8 cellular contexts compared by ENCODE assay signal in the genomic region with DNA sequence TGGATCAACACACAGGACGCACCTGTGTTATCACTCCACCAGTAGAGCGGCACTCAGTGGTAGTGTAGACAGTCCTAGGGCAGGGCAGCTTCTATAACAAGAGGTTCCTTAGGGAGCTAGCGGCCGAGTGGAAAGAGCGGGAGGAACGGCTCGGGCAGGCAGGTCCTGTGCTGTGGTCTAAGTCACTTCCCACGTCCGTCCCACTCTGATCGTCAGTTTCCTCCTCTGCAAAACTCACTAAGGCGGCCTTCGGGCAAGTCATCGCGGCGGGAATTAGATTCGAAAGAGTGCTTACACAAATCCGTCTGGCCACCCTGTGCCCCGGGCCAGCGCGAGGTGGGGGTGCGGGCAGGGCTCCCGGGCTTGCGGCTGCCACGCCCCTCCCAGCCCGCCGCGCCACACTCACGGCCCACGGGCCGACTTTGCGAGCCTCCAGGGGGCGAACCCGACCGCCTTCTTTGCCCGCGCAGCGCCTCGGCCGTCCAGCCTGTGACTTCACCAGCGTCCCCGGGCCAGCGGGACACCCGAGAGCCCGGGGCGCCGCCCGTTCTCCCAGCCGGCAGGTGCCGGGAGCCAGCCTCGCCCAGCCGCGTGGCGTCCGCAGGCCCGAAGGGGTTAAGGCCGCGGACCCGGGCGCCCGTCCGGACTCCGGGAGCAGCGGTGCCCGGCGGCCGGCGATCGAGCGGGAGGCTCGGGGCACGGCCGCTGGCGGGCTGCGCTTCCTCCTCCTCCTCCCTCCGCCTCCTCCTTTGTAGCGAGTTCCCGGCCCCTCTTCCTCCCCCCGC. TPM values are rescaled to one million over a fixed set of nuclear protein-coding genes. Genes with fewer than 3 reads are reported as not detected.
DNase-seq lines count a peak whose midpoint lies in the region; ATAC-seq and TF ChIP-seq lines count a peak whose summit lies in the region.

No MANE protein-coding gene starts in this region.

- no peaks in the 10 kb centered on the region for H3K27me3 ChIP-seq in Karpas-422 (ENCODE audit: low read length)
- H3K27me3 ChIP-seq in right lobe of liver = peaks cover 0 to 11% of the 10 kb centered on the region in 2 donors

- no peaks in the 10 kb centered on the region for H3K36me3 ChIP-seq in Karpas-422 (ENCODE audit: insufficient read depth, low read length)
- H3K36me3 ChIP-seq in right lobe of liver = no peaks in the 10 kb centered on the region

- peak; percentile 54 for ATAC-seq in activated CD4-positive, alpha-beta T cell treated with anti-CD3 and anti-CD28 coated beads for 36 hours
- ATAC-seq in effector memory CD8-positive, alpha-beta T cell (replicated peaks) = peak; percentile 43
- ATAC-seq in right lobe of liver (peak; percentile 63 to 71 (median 70)), GM21737 (IDR thresholded peaks at IDR 0.05; ENCODE audit: unreplicated experiment) (no peak)

- H3K4me1 ChIP-seq in Karpas-422 (ENCODE audit: low read length) (peaks cover 77% of the 10 kb centered on the region), right lobe of liver (peaks cover 0 to 9% (median 0%) of the 10 kb centered on the region in 4 donors)

- BruUV-seq in Calu3 (replicated peaks; lab: Mats Ljungman, UMichigan) = no TSS peak

- peaks cover 79% of the 10 kb centered on the region for H3K27me3 Mint-ChIP-seq in Calu3 (ENCODE audit: unreplicated experiment)
- H3K27me3 Mint-ChIP-seq in activated CD4-positive, alpha-beta T cell treated with anti-CD3 and anti-CD28 coated beads for 36 hours = peaks cover 42% of the 10 kb centered on the region
- peaks cover 70 to 91% of the 10 kb centered on the region in 2 donors for H3K27me3 Mint-ChIP-seq in effector memory CD8-positive, alpha-beta T cell

- peaks cover 14% of the 10 kb centered on the region for H3K4me1 Mint-ChIP-seq in Calu3 (ENCODE audit: low read depth, unreplicated experiment)
- H3K4me1 Mint-ChIP-seq in activated CD4-positive, alpha-beta T cell treated with anti-CD3 and anti-CD28 coated beads for 36 hours = peaks cover 6% of the 10 kb centered on the region
- peaks cover 6 to 10% of the 10 kb centered on the region in 2 donors for H3K4me1 Mint-ChIP-seq in effector memory CD8-positive, alpha-beta T cell (ENCODE audit: low read depth in 2 of 2)

- WGBS in right lobe of liver (ENCODE audit: insufficient coverage, low coverage, low lambda C conversion rate, missing lambda C conversion rate) = 3% methylated on average over 13 of the region's 78 CpGs

- no peak overlapping the region for H3K9ac ChIP-seq in Karpas-422 (ENCODE audit: low read length)

- no peaks in the 10 kb centered on the region for H3K9me3 Mint-ChIP-seq in Calu3 (ENCODE audit: low read depth, unreplicated experiment)
- H3K9me3 Mint-ChIP-seq in activated CD4-positive, alpha-beta T cell treated with anti-CD3 and anti-CD28 coated beads for 36 hours (ENCODE audit: low read depth) = no peaks in the 10 kb centered on the region
- H3K9me3 Mint-ChIP-seq in effector memory CD8-positive, alpha-beta T cell = no peaks in the 10 kb centered on the region

- H3K36me3 Mint-ChIP-seq in Calu3 (ENCODE audit: insufficient read depth, unreplicated experiment) = peaks cover 15% of the 10 kb centered on the region
- no peaks in the 10 kb centered on the region for H3K36me3 Mint-ChIP-seq in activated CD4-positive, alpha-beta T cell treated with anti-CD3 and anti-CD28 coated beads for 36 hours (ENCODE audit: low read depth)
- H3K36me3 Mint-ChIP-seq in effector memory CD8-positive, alpha-beta T cell (ENCODE audit: insufficient read depth) = peaks cover 3% of the 10 kb centered on the region

- TF ChIP-seq POLR2A in right lobe of liver (IDR thresholded peaks at IDR 0.05) = no peak

- TF ChIP-seq CTCF in Calu3 (IDR thresholded peaks at IDR 0.05; ENCODE audit: unreplicated experiment) = no peak
- TF ChIP-seq CTCF in right lobe of liver (IDR thresholded peaks at IDR 0.05) = peak; percentile 8 to 40 (median 21)

- no peak overlapping the region for H2AFZ ChIP-seq in Karpas-422 (ENCODE audit: low read length)

- H3K9me2 ChIP-seq in Karpas-422 (replicated peaks; ENCODE audit: insufficient read depth, low read length) = no peaks in the 10 kb centered on the region

- POLR2A ChIA-PET in activated CD4-positive, alpha-beta T cell treated with anti-CD3 and anti-CD28 coated beads for 36 hours (lab: Charles Lee) = no interaction called here

- H4K20me1 ChIP-seq in Karpas-422 (ENCODE audit: insufficient read depth, low read depth, low read length) = no peaks in the 10 kb centered on the region

- H3K79me2 ChIP-seq in Karpas-422 (ENCODE audit: low read length) = no peaks in the 10 kb centered on the region

- intact Hi-C loops in Calu3 (cut with micrococcal nuclease; ENCODE audit: unreplicated experiment) (no loop called here), right lobe of liver (cut with DNase I) (no loop called here)
- intact Hi-C loops in activated CD4-positive, alpha-beta T cell treated with anti-CD3 and anti-CD28 coated beads for 36 hours (cut with DNase I, micrococcal nuclease) = no loop called here

- no peak overlapping the region for H3K27ac ChIP-seq in Karpas-422 (ENCODE audit: low read length)
- H3K27ac ChIP-seq in right lobe of liver = no peak overlapping the region

- peak overlapping the region; percentile 72 for H3K4me3 Mint-ChIP-seq in Calu3 (ENCODE audit: low read depth, unreplicated experiment)
- peak overlapping the region; percentile 44 for H3K4me3 Mint-ChIP-seq in activated CD4-positive, alpha-beta T cell treated with anti-CD3 and anti-CD28 coated beads for 36 hours
- H3K4me3 Mint-ChIP-seq in effector memory CD8-positive, alpha-beta T cell = peak overlapping the region; percentile 77 to 82

- H3K4me2 ChIP-seq in Karpas-422 (ENCODE audit: low read depth, low read length, poor library complexity, severe bottlenecking) = peak overlapping the region; percentile 42

- no peak overlapping the region for H3K27ac Mint-ChIP-seq in Calu3 (ENCODE audit: unreplicated experiment)
- H3K27ac Mint-ChIP-seq in activated CD4-positive, alpha-beta T cell treated with anti-CD3 and anti-CD28 coated beads for 36 hours = no peak overlapping the region
- H3K27ac Mint-ChIP-seq in effector memory CD8-positive, alpha-beta T cell = no peak overlapping the region

- peak overlapping the region; percentile 36; the same call in 1 of the 2 replicates for H3K4me3 ChIP-seq in Karpas-422 (ENCODE audit: low read length)
- peak overlapping the region; percentile 34 to 53 (median 48) for H3K4me3 ChIP-seq in right lobe of liver

- peak; percentile 50 for DNase-seq in Calu3
- DNase-seq in Karpas-422 = no peak
- DNase-seq in activated CD4-positive, alpha-beta T cell treated with anti-CD3 and anti-CD28 coated beads for 36 hours = peak; percentile 56
- DNase-seq in effector memory CD8-positive, alpha-beta T cell = peak in 1 of 3 experiments; percentile 4
- DNase-seq in right lobe of liver = peak; percentile 59 to 66 (median 61)
- DNase-seq in stimulated activated CD8-positive, alpha-beta memory T cell treated with anti-CD3 and anti-CD28 coated beads, Interleukin-4, amount 100 ng/mL, for 48 hours = peak; percentile 55
- no peak for DNase-seq in KG1 (lab: John Stamatoyannopoulos, UW)

- H3K9me3 ChIP-seq in Karpas-422 (ENCODE audit: low read length) (no peaks in the 10 kb centered on the region), right lobe of liver (no peaks in the 10 kb centered on the region)

- CTCF ChIA-PET in Calu3 (lab: Charles Lee) = no interaction called here
- CTCF ChIA-PET in activated CD4-positive, alpha-beta T cell treated with anti-CD3 and anti-CD28 coated beads for 36 hours (lab: Charles Lee) = no interaction called here

RNA-seq across cellular contexts. Expression of a gene that starts 0.4 kb away (rescaled TPM):
- 0.14 and 0.15 TPM in 2 replicates for total RNA-seq in Calu3 (2022)
- total RNA-seq in Karpas-422 (2014; rRNA removed; shearing (Covaris generic); ENCODE audit: low replicate concordance) = 0.26 and 0.69 TPM in 2 replicates
- under 1 TPM; 0.09 to 0.11 TPM for total RNA-seq in activated CD4-positive, alpha-beta T cell treated with anti-CD3 and anti-CD28 coated beads for 36 hours
- total RNA-seq in right lobe of liver = under 1 TPM; 0.18 to 0.68 (median 0.41) TPM

Comparison
In these comparisons a context has a peak if more than half of its experiments do, and no peak if none do; other contexts are left out.
1. DNase-seq: peak in Calu3 (single experiment), activated CD4-positive, alpha-beta T cell treated with anti-CD3 and anti-CD28 coated beads for 36 hours (single experiment), right lobe of liver (3 of 3) and stimulated activated CD8-positive, alpha-beta memory T cell treated with anti-CD3 and anti-CD28 coated beads, Interleukin-4, amount 100 ng/mL, for 48 hours (single experiment); none in Karpas-422 (single experiment) and KG1 (single experiment).
2. Peak in every context shown above with its lines, with median percentiles within 50 percentile points of each other: H3K4me3 Mint-ChIP-seq.